Comparison of ENCODE assay signal across 20 cellular contexts in the genomic region with DNA sequence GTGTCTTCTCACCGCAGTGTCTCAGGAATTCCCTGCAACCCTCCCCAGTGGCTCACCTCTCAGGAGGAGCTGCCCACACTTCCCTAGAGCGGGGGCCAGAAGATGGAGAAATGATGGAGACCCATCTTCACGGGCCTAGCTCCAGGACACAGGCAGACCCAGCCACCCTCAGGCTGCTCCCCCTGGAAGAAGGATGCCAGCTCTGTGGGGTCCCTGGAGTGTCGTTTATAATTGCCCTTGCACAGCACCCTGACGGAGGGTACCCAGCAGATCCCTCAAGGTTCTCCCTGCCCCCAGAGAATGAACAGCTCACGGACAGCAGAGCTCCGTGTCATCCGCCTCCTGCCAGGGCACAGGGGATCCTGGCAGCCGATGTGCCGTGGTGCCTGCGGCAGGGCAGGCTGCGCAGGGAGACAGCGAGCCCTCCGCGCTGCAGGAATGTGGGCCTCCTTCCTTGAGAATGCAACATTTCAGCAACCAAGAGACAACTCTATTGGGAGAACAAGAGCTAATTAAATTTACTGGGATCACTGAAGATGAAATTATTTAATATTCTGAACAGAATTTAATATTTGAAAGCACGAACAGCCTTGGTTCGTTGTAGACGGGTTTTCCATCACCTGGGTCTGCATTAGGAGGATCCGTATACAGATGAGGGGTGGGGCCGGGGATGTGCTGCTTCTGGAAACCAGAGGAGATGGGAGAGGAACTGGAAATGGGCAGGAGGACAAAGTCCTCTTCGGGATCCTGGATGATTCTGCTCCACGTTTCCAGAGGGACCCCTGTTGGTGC. TPM values are rescaled to one million over a fixed set of nuclear protein-coding genes. Genes with fewer than 3 reads are reported as not detected.
DNase-seq lines count a peak whose midpoint lies in the region; ATAC-seq, FAIRE-seq and TF ChIP-seq lines count a peak whose summit lies in the region.
"Had no signal": no experiment of that assay in that cellular context is flagged by ENCODE, and none has a peak within 500 bp of the region (broad histone marks: within the 10 kb centered on the region; RNA-seq: fewer than 3 reads in every experiment).

No MANE protein-coding gene starts in this region.

- H3K9me3 ChIP-seq in right lobe of liver: no peaks in the 10 kb centered on the region
- no peaks in the 10 kb centered on the region for H3K9me3 ChIP-seq in HepG2 (ENCODE audit: low read length)
- H3K9me3 ChIP-seq in adrenal gland (replicated peaks in 1 of 3): no peaks in the 10 kb centered on the region
- H3K9me3 ChIP-seq in upper lobe of right lung: no peaks in the 10 kb centered on the region

- in situ Hi-C loops in HepG2 (cut with HindIII; ENCODE audit: extremely low pct_ligation_motif_present, low pct_unique_long_range_greater_than_20kb): no loop called here

- H4K20me1 ChIP-seq in HepG2 (ENCODE audit: insufficient read depth, low read length): no peaks in the 10 kb centered on the region

- TF ChIP-seq CTCF in right lobe of liver (IDR thresholded peaks at IDR 0.05) (no peak), HepG2 (CRISPR knock-in tag; IDR thresholded peaks at IDR 0.05) (no peak), adrenal gland (IDR thresholded peaks at IDR 0.05) (no peak), upper lobe of right lung (IDR thresholded peaks at IDR 0.05) (no peak)

- DNase-seq in right lobe of liver (peak; percentile 7 to 30 (median 19)), HepG2 (ENCODE audit: low spot score) (no peak), adrenal gland (peak in 5 of 7 donors; percentile 1 to 23 (median 2)), mesenteric fat pad (ENCODE audit: low spot score) (peak; percentile 51), upper lobe of right lung (peak; percentile 38), COLO668 (lab: John Stamatoyannopoulos, UW; ENCODE audit: unreplicated experiment) (no peak), midbrain (lab: John Stamatoyannopoulos, UW) (no peak), HTR-8/SVneo (ENCODE audit: insufficient read length, low spot score) (no peak)
- DNase-seq: activated naive CD4-positive, alpha-beta T cell treated with anti-CD3 and anti-CD28 coated beads for 36 hours; foreskin fibroblast; hypothalamus; NCI-H187; NCI-H345; NK-92 treated with Interleukin-12 subunit alpha and Interleukin-12 subunit beta, amount 100 ng/mL, for 24 hours; nucleus accumbens; substantia nigra had no signal

- no peak overlapping the region for H3K4me2 ChIP-seq in HepG2 (ENCODE audit: low read depth, low read length)

- TF ChIP-seq POLR2A in right lobe of liver (IDR thresholded peaks at IDR 0.05) (no peak), HepG2 (IDR thresholded peaks at IDR 0.05; ENCODE audit: insufficient read depth in 1 of 2, low read depth in 2 of 2, low read length in 2 of 2) (no peak), adrenal gland (IDR thresholded peaks at IDR 0.05) (no peak)

- no peak overlapping the region for H3K4me3 ChIP-seq in right lobe of liver
- no peak overlapping the region for H3K4me3 ChIP-seq in HepG2 (replicated peaks in 1 of 3; ENCODE audit: insufficient read depth in 1 of 3, low read depth in 2 of 3, low read length in 3 of 3)
- no peak overlapping the region for H3K4me3 ChIP-seq in adrenal gland
- no peak overlapping the region for H3K4me3 ChIP-seq in upper lobe of right lung

- H3K27ac ChIP-seq in right lobe of liver (no peak overlapping the region), HepG2 (ENCODE audit: extremely low read length, insufficient read depth, low read length) (no peak overlapping the region), adrenal gland (no peak overlapping the region), upper lobe of right lung (no peak overlapping the region)

- H3K27me3 ChIP-seq in right lobe of liver (no peaks in the 10 kb centered on the region), HepG2 (ENCODE audit: control insufficient read depth in 1 of 2, insufficient read depth in 2 of 2, low read length in 2 of 2) (peaks cover 5 to 63% of the 10 kb centered on the region in 2 experiments; a peak in 4 of 5 replicates), adrenal gland (peaks cover 10% of the 10 kb centered on the region), upper lobe of right lung (peaks cover 24% of the 10 kb centered on the region)

- ATAC-seq in right lobe of liver (no peak), HepG2 (no peak), upper lobe of right lung (no peak)

- POLR2A ChIA-PET in HepG2 (lab: Yijun Ruan, JAX): no interaction called here

- TF ChIP-seq RAD21 in HepG2 (CRISPR knock-in tag; IDR thresholded peaks at IDR 0.05): no peak

- 46% methylated on average over 9 of the region's 22 CpGs for WGBS in right lobe of liver (ENCODE audit: insufficient coverage, low coverage, low lambda C conversion rate, missing lambda C conversion rate)
- 43% methylated on average over 18 of the region's 22 CpGs for WGBS in HepG2 (ENCODE audit: low lambda C conversion rate)
- 69 to 80% (median 75%) methylated on average over 16 to 22 of the region's 22 CpGs for WGBS in adrenal gland, 4 donors

- no peaks in the 10 kb centered on the region for H3K79me2 ChIP-seq in HepG2 (ENCODE audit: insufficient read depth, low read length)

- no peak for TF ChIP-seq EP300 in HepG2 (IDR thresholded peaks at IDR 0.05; ENCODE audit: low read depth in 2 of 2, low read length in 2 of 2)
- TF ChIP-seq EP300 in HepG2 (CRISPR knock-in tag; IDR thresholded peaks at IDR 0.05; ENCODE audit: borderline replicate concordance): no peak

- no peak for FAIRE-seq in HepG2 (lab: Jason Lieb, UNC)
- no peak for FAIRE-seq in HTR-8/SVneo (lab: Jason Lieb, UNC)
- FAIRE-seq: colon, endothelial cell of umbilical vein had no signal

- H3K4me1 ChIP-seq in right lobe of liver (no peaks in the 10 kb centered on the region), HepG2 (ENCODE audit: insufficient read depth, low read length) (no peaks in the 10 kb centered on the region), adrenal gland (replicated peaks in 1 of 2) (no peaks in the 10 kb centered on the region), upper lobe of right lung (no peaks in the 10 kb centered on the region)

- CTCF ChIA-PET in HepG2 (lab: Yijun Ruan, JAX; ENCODE audit: low intra/inter-chr PET ratio, low total read pairs): no interaction called here

- no peak overlapping the region for H3K9ac ChIP-seq in HepG2 (ENCODE audit: insufficient read depth, low read depth, low read length)

- no TSS peak for BruUV-seq in HepG2 (replicated peaks; lab: Mats Ljungman, UMichigan)

- H3K36me3 ChIP-seq in right lobe of liver: no peaks in the 10 kb centered on the region
- no peaks in the 10 kb centered on the region for H3K36me3 ChIP-seq in HepG2 (replicated peaks in 1 of 2; ENCODE audit: control insufficient read depth in 1 of 2, insufficient read depth in 2 of 2, low read length in 2 of 2)
- no peaks in the 10 kb centered on the region for H3K36me3 ChIP-seq in adrenal gland (replicated peaks in 1 of 2)
- H3K36me3 ChIP-seq in upper lobe of right lung: no peaks in the 10 kb centered on the region

- intact Hi-C loops in right lobe of liver (cut with DNase I) (no loop called here), HepG2 (cut with micrococcal nuclease; ENCODE audit: unreplicated experiment) (no loop called here), adrenal gland (cut with DNase I) (no loop called here), upper lobe of right lung (cut with DNase I) (no loop called here)

- H2AFZ ChIP-seq in HepG2 (ENCODE audit: low read length): no peak overlapping the region

TF ChIP-seq in HepG2, 621 proteins besides CTCF, POLR2A, EP300 and RAD21:
- TF ChIP-seq ZNF572 (CRISPR knock-in tag; IDR thresholded peaks at IDR 0.05) (no peak), ZSCAN22 (CRISPR knock-in tag; IDR thresholded peaks at IDR 0.05) (no peak), ONECUT2 (CRISPR knock-in tag; IDR thresholded peaks at IDR 0.05) (no peak), ZFP37 (CRISPR knock-in tag; IDR thresholded peaks at IDR 0.05; ENCODE audit: borderline replicate concordance) (no peak), KDM6A (CRISPR knock-in tag; IDR thresholded peaks at IDR 0.05; ENCODE audit: low read depth) (no peak), ZNF614 (CRISPR knock-in tag; IDR thresholded peaks at IDR 0.05; ENCODE audit: borderline replicate concordance) (no peak)
- TF ChIP-seq, protein P1, sequence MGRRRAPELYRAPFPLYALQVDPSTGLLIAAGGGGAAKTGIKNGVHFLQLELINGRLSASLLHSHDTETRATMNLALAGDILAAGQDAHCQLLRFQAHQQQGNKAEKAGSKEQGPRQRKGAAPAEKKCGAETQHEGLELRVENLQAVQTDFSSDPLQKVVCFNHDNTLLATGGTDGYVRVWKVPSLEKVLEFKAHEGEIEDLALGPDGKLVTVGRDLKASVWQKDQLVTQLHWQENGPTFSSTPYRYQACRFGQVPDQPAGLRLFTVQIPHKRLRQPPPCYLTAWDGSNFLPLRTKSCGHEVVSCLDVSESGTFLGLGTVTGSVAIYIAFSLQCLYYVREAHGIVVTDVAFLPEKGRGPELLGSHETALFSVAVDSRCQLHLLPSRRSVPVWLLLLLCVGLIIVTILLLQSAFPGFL (CRISPR knock-in tag; IDR thresholded peaks at IDR 0.05): no peak

RNA-seq across cellular contexts. Expression of a gene that starts 21.0 kb away (rescaled TPM):
- total RNA-seq in right lobe of liver (not detected), HepG2 (2016; rRNA removed; fragmentation: Illumina TruSeq; extraction: Trizol) (not detected in 2 replicates), adrenal gland (under 1 TPM in 1 of 8 donors, not detected in 7; 0.16 TPM), mesenteric fat pad (0.45 TPM), upper lobe of right lung (not detected)
- total RNA-seq in HepG2 (2016; cell fraction: cytosol; rRNA removed; fragmentation: Illumina TruSeq; extraction: Trizol; ENCODE audit: low read depth): not detected in 2 replicates
- not detected in 2 replicates for total RNA-seq in HepG2 (2016; cell fraction: insoluble cytoplasmic fraction; rRNA removed; fragmentation: Illumina TruSeq; extraction: Trizol)
- not detected in 2 replicates for total RNA-seq in HepG2 (2016; cell fraction: membrane; rRNA removed; fragmentation: Illumina TruSeq; extraction: Trizol)
- total RNA-seq in HepG2 (2016; cell fraction: nucleus; rRNA removed; fragmentation: Illumina TruSeq; extraction: Trizol): not detected in 2 replicates
- polyA plus RNA-seq in HepG2 (2011; rRNA removed) (not detected in 2 replicates), adrenal gland (1 to 10 TPM in 1 of 3 donors, under 1 TPM in 2; 0.29 to 1.3 (median 0.30) TPM)
- 0.03 TPM in 1 of 2 replicates, not detected in the other for polyA plus RNA-seq in HepG2 (2011; cell fraction: cytosol; rRNA removed)
- polyA plus RNA-seq in HepG2 (2011; cell fraction: nucleus; rRNA removed): not detected in 2 replicates
- polyA plus RNA-seq in HepG2 (2012): 0.25 TPM in 1 of 2 replicates, not detected in the other
- not detected in 2 replicates for polyA plus RNA-seq in HepG2 (2016; cell fraction: cytosol; fragmentation: Illumina TruSeq; extraction: Trizol; ENCODE audit: low read depth)
- not detected in 2 replicates for polyA plus RNA-seq in HepG2 (2016; cell fraction: insoluble cytoplasmic fraction; fragmentation: Illumina TruSeq; extraction: Trizol; ENCODE audit: low read depth)
- polyA plus RNA-seq in HepG2 (2016; cell fraction: membrane; fragmentation: Illumina TruSeq; extraction: Trizol; ENCODE audit: low read depth): not detected in 2 replicates
- polyA plus RNA-seq in HepG2 (2016; cell fraction: nucleus; fragmentation: Illumina TruSeq; extraction: Trizol; ENCODE audit: insufficient read depth, low read depth): not detected in 2 replicates
- polyA minus RNA-seq in HepG2 (2011; rRNA and poly(A)+ RNA removed; ENCODE audit: low replicate concordance): 0.05 TPM in 1 of 2 replicates, not detected in the other
- not detected in 2 replicates for polyA minus RNA-seq in HepG2 (2011; cell fraction: cytosol; rRNA and poly(A)+ RNA removed)
- polyA minus RNA-seq in HepG2 (2011; cell fraction: nucleus; rRNA and poly(A)+ RNA removed): not detected in 2 replicates
- total RNA-seq: activated naive CD4-positive, alpha-beta T cell treated with anti-CD3 and anti-CD28 coated beads for 36 hours; endothelial cell of umbilical vein; RPMI7951 had no signal
- polyA plus RNA-seq: endothelial cell of umbilical vein, IgD-negative memory B cell had no signal

Comparison
In these comparisons a context has a peak if more than half of its experiments do, and no peak if none do; other contexts are left out.
1. DNase-seq: peak in right lobe of liver (3 of 3), adrenal gland (5 of 7), mesenteric fat pad (single experiment) and upper lobe of right lung (single experiment); none in HepG2 (single experiment), COLO668 (single experiment), midbrain (single experiment) and HTR-8/SVneo (single experiment).